In the genomic region with DNA sequence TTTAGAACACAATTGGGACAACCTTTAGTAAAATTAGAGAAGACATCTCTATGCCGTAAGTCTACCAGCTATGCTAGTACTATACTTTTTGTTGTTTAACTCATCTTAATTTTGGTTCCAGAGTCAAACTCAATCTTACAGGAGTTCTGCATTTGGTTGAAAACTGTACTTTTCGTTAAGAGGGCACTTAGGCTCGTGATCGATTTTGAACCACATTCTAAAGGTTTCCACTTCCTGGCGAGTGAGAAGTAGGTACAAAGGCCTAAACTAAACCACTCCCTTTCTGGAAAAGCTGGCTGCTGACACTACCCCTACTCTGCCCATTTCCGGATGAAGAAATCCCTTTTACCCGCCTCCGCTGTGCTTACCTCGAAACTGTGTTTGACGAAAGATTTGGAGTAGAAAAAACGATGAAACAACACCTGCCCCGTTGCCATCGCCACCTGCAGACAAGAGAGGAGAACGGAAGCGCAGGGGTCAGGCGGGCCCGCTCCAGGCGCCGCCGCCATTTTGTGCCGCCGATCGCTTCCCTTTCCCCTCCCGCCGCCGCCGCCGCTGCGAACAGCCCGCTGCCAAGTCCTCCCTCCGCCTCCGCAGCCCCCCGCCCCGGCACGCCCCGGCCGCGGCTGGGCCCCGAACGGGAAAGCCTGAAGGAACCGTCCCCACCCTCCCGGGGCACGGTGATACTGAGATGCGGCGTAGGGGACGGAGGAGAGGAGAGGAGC, we compare ENCODE assay signal across 9 cellular contexts. TPM values are rescaled to one million over a fixed set of nuclear protein-coding genes. Genes with fewer than 3 reads are reported as not detected.
DNase-seq lines count a peak whose midpoint lies in the region; ATAC-seq, FAIRE-seq and TF ChIP-seq lines count a peak whose summit lies in the region.
"Had no signal": no experiment of that assay in that cellular context is flagged by ENCODE, and none has a peak within 500 bp of the region (broad histone marks: within the 10 kb centered on the region; RNA-seq: fewer than 3 reads in every experiment).

No MANE protein-coding gene starts in this region.

- H3K4me3 ChIP-seq in choroid plexus epithelial cell (ENCODE audit: low read depth, low read length) (peak overlapping the region; percentile 93), HepG2 (replicated peaks in 1 of 3; ENCODE audit: insufficient read depth in 1 of 3, low read depth in 2 of 3, low read length in 3 of 3) (peak overlapping the region; percentile 94 to 99 (median 98))

- in situ Hi-C loops in HepG2 (cut with HindIII; ENCODE audit: extremely low pct_ligation_motif_present, low pct_unique_long_range_greater_than_20kb) = no loop called here

- no peaks in the 10 kb centered on the region for H3K27me3 ChIP-seq in HepG2 (ENCODE audit: control insufficient read depth in 1 of 2, insufficient read depth in 2 of 2, low read length in 2 of 2)

- intact Hi-C loops in HepG2 (cut with micrococcal nuclease; ENCODE audit: unreplicated experiment) = no loop called here

- ATAC-seq in HG02885 (IDR thresholded peaks at IDR 0.05; ENCODE audit: poor library complexity, unreplicated experiment) (peak; percentile 50), HepG2 (peak; percentile 72)

- peak overlapping the region; percentile 85 for H3K4me2 ChIP-seq in HepG2 (ENCODE audit: low read depth, low read length)

- peaks cover 0 to 40% of the 10 kb centered on the region in 2 experiments; a peak in 4 of 5 replicates for H3K36me3 ChIP-seq in HepG2 (replicated peaks in 1 of 2; ENCODE audit: control insufficient read depth in 1 of 2, insufficient read depth in 2 of 2, low read length in 2 of 2)

- no peak; a peak in 1 of 4 replicates for TF ChIP-seq EP300 in HepG2 (IDR thresholded peaks at IDR 0.05; ENCODE audit: low read depth in 2 of 2, low read length in 2 of 2)
- TF ChIP-seq EP300 in HepG2 (CRISPR knock-in tag; IDR thresholded peaks at IDR 0.05; ENCODE audit: borderline replicate concordance) = no peak

- H3K9ac ChIP-seq in HepG2 (ENCODE audit: insufficient read depth, low read depth, low read length) = peak overlapping the region; percentile 100

- H2AFZ ChIP-seq in HepG2 (ENCODE audit: low read length) = no peak overlapping the region

- H4K20me1 ChIP-seq in HepG2 (ENCODE audit: insufficient read depth, low read length) = peaks cover 50% of the 10 kb centered on the region

- TF ChIP-seq POLR2A in HepG2 (IDR thresholded peaks at IDR 0.05; ENCODE audit: insufficient read depth in 1 of 2, low read depth in 2 of 2, low read length in 2 of 2) = peak in 1 of 2 experiments; percentile 34; a peak in 1 of 4 replicates

- H3K79me2 ChIP-seq in HepG2 (ENCODE audit: insufficient read depth, low read length) = peaks cover 57% of the 10 kb centered on the region

- H3K27ac ChIP-seq in HepG2 (ENCODE audit: extremely low read length, insufficient read depth, low read length) = peak overlapping the region; percentile 100

- H3K4me1 ChIP-seq in HepG2 (ENCODE audit: insufficient read depth, low read length) = peaks cover 72% of the 10 kb centered on the region

- no peak for TF ChIP-seq CTCF in choroid plexus epithelial cell (conservative IDR thresholded peaks at IDR 0.05; ENCODE audit: low read depth, low read length)
- TF ChIP-seq CTCF in HepG2 (CRISPR knock-in tag; IDR thresholded peaks at IDR 0.05) = peak; percentile 26

- CTCF ChIA-PET in HepG2 (lab: Yijun Ruan, JAX; ENCODE audit: low intra/inter-chr PET ratio, low total read pairs) = no interaction called here

- no peaks in the 10 kb centered on the region for H3K9me3 ChIP-seq in HepG2 (ENCODE audit: low read length)

- POLR2A ChIA-PET in HepG2 (lab: Yijun Ruan, JAX) = interaction anchor here (1.2 to 8.5 kb wide), 13 partner anchors 10 to 604 kb away, joined by 3 to 484 read pairs (median 13); a partner anchor contains a TSS

- 1% methylated on average over 26 of the region's 46 CpGs for WGBS in HepG2 (ENCODE audit: low lambda C conversion rate)

- TF ChIP-seq RAD21 in HepG2 (CRISPR knock-in tag; IDR thresholded peaks at IDR 0.05) = no peak

- no TSS peak for BruUV-seq in HepG2 (replicated peaks; lab: Mats Ljungman, UMichigan)

- no peak for FAIRE-seq in HepG2 (lab: Jason Lieb, UNC)
- FAIRE-seq: A204.1 had no signal

- DNase-seq in DMS 273 (lab: John Stamatoyannopoulos, UW; ENCODE audit: unreplicated experiment) (peak; percentile 86), DMS 273 treated with DMSO at 0.1 percent for 48 hours (lab: John Stamatoyannopoulos, UW) (no peak), NCI-H2107 treated with DMSO at 0.1 percent for 48 hours (lab: John Stamatoyannopoulos, UW; ENCODE audit: unreplicated experiment) (peak; percentile 84), choroid plexus epithelial cell (ENCODE audit: low read depth) (peak; percentile 45), HepG2 (ENCODE audit: low spot score) (peak; percentile 69)
- DNase-seq in activated CD4-positive, alpha-beta T cell treated with anti-CD3 and anti-CD28 coated beads for 1 hour = peak; percentile 68
- DNase-seq in stimulated activated CD4-positive, alpha-beta T cell treated with anti-CD3 and anti-CD28 coated beads, Interleukin-4, amount 100 ng/mL, for 24 hours = peak; percentile 79

TF ChIP-seq in HepG2, 621 proteins besides CTCF, POLR2A, EP300 and RAD21 (continues in another document):
- TF ChIP-seq, protein P1, sequence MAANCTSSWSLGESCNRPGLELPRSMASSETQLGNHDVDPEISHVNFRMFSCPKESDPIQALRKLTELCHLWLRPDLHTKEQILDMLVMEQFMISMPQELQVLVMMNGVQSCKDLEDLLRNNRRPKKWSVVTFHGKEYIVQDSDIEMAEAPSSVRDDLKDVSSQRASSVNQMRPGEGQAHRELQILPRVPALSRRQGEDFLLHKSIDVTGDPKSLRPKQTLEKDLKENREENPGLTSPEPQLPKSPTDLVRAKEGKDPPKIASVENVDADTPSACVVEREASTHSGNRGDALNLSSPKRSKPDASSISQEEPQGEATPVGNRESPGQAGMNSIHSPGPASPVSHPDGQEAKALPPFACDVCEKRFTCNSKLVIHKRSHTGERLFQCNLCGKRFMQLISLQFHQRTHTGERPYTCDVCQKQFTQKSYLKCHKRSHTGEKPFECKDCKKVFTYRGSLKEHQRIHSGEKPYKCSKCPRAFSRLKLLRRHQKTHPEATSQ (CRISPR knock-in tag; IDR thresholded peaks at IDR 0.05; ENCODE audit: borderline replicate concordance) = no peak
- TF ChIP-seq, protein P2, sequence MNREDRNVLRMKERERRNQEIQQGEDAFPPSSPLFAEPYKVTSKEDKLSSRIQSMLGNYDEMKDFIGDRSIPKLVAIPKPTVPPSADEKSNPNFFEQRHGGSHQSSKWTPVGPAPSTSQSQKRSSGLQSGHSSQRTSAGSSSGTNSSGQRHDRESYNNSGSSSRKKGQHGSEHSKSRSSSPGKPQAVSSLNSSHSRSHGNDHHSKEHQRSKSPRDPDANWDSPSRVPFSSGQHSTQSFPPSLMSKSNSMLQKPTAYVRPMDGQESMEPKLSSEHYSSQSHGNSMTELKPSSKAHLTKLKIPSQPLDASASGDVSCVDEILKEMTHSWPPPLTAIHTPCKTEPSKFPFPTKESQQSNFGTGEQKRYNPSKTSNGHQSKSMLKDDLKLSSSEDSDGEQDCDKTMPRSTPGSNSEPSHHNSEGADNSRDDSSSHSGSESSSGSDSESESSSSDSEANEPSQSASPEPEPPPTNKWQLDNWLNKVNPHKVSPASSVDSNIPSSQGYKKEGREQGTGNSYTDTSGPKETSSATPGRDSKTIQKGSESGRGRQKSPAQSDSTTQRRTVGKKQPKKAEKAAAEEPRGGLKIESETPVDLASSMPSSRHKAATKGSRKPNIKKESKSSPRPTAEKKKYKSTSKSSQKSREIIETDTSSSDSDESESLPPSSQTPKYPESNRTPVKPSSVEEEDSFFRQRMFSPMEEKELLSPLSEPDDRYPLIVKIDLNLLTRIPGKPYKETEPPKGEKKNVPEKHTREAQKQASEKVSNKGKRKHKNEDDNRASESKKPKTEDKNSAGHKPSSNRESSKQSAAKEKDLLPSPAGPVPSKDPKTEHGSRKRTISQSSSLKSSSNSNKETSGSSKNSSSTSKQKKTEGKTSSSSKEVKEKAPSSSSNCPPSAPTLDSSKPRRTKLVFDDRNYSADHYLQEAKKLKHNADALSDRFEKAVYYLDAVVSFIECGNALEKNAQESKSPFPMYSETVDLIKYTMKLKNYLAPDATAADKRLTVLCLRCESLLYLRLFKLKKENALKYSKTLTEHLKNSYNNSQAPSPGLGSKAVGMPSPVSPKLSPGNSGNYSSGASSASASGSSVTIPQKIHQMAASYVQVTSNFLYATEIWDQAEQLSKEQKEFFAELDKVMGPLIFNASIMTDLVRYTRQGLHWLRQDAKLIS (CRISPR knock-in tag; IDR thresholded peaks at IDR 0.05) = no peak
- TF ChIP-seq RBFOX2 (IDR thresholded peaks at IDR 0.05; ENCODE audit: low read depth, low read length) = no peak
- TF ChIP-seq RFXANK (CRISPR knock-in tag; IDR thresholded peaks at IDR 0.05) = no peak
- no peak for TF ChIP-seq ZNF569 (CRISPR knock-in tag; IDR thresholded peaks at IDR 0.05; ENCODE audit: borderline replicate concordance)
- TF ChIP-seq PRMT3 (CRISPR knock-in tag; IDR thresholded peaks at IDR 0.05; ENCODE audit: borderline replicate concordance, low read depth) = no peak
- no peak for TF ChIP-seq FOXA1 (IDR thresholded peaks at IDR 0.05)
- TF ChIP-seq FOXA1 (CRISPR knock-in tag; IDR thresholded peaks at IDR 0.05) = no peak

RNA-seq across cellular contexts. Expression of a gene that starts 0.7 kb away (rescaled TPM):
- 23.5 and 151 TPM in 2 replicates for total RNA-seq in HepG2 (2016; rRNA removed; fragmentation: Illumina TruSeq; extraction: Trizol)
- total RNA-seq in HepG2 (2016; cell fraction: cytosol; rRNA removed; fragmentation: Illumina TruSeq; extraction: Trizol; ENCODE audit: low read depth) = 18.9 and 19.9 TPM in 2 replicates
- total RNA-seq in HepG2 (2016; cell fraction: insoluble cytoplasmic fraction; rRNA removed; fragmentation: Illumina TruSeq; extraction: Trizol) = 22.0 and 151 TPM in 2 replicates
- total RNA-seq in HepG2 (2016; cell fraction: membrane; rRNA removed; fragmentation: Illumina TruSeq; extraction: Trizol) = 19.5 and 22.9 TPM in 2 replicates
- total RNA-seq in HepG2 (2016; cell fraction: nucleus; rRNA removed; fragmentation: Illumina TruSeq; extraction: Trizol) = 552 TPM in 2 replicates
- 303 and 309 TPM in 2 replicates for polyA plus RNA-seq in HepG2 (2011; rRNA removed)
- 35.9 and 39.3 TPM in 2 replicates for polyA plus RNA-seq in HepG2 (2011; cell fraction: cytosol; rRNA removed)
- 1,033 and 1,155 TPM in 2 replicates for polyA plus RNA-seq in HepG2 (2011; cell fraction: nucleus; rRNA removed)
- polyA plus RNA-seq in HepG2 (2012) = 118 and 121 TPM in 2 replicates
- polyA plus RNA-seq in HepG2 (2016; cell fraction: cytosol; fragmentation: Illumina TruSeq; extraction: Trizol; ENCODE audit: low read depth) = 4.9 and 6.1 TPM in 2 replicates
- 26.1 and 28.4 TPM in 2 replicates for polyA plus RNA-seq in HepG2 (2016; cell fraction: insoluble cytoplasmic fraction; fragmentation: Illumina TruSeq; extraction: Trizol; ENCODE audit: low read depth)
- polyA plus RNA-seq in HepG2 (2016; cell fraction: membrane; fragmentation: Illumina TruSeq; extraction: Trizol; ENCODE audit: low read depth) = 6.6 and 9.0 TPM in 2 replicates
- 607 and 612 TPM in 2 replicates for polyA plus RNA-seq in HepG2 (2016; cell fraction: nucleus; fragmentation: Illumina TruSeq; extraction: Trizol; ENCODE audit: insufficient read depth, low read depth)
- 138 and 193 TPM in 2 replicates for polyA minus RNA-seq in HepG2 (2011; rRNA and poly(A)+ RNA removed; ENCODE audit: low replicate concordance)
- 30.6 and 49.5 TPM in 2 replicates for polyA minus RNA-seq in HepG2 (2011; cell fraction: cytosol; rRNA and poly(A)+ RNA removed)
- 1,410 and 1,557 TPM in 2 replicates for polyA minus RNA-seq in HepG2 (2011; cell fraction: nucleus; rRNA and poly(A)+ RNA removed)
